ENCODE assay signal across 21 cellular contexts in the genomic region with DNA sequence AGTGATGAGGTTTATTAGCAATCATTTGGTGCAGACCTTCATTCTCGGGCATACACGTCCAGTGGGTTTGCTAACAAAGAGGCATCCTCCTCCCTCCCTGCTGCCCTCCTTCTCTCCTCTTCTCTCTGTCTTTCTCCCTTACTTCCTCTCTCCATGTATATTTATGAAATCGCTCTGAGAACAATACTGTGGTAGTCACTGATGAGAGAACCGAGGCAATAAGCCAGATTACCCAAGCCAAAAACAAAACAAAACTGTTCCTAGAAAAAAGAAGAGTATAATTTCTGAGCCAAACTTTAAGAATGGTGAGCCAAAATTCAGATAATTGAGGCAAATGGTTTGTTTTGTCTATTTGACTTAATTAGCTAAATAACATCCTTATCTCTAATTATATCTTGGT. TPM values are rescaled to one million over a fixed set of nuclear protein-coding genes. Genes with fewer than 3 reads are reported as not detected.
A peak's percentile ranks its signal among the peaks of the same experiment; 100 is the strongest.
DNase-seq lines count a peak whose midpoint lies in the region; ATAC-seq, FAIRE-seq and TF ChIP-seq lines count a peak whose summit lies in the region.
"Had no signal": no experiment of that assay in that cellular context is flagged by ENCODE, and none has a peak within 500 bp of the region (broad histone marks: within the 10 kb centered on the region; RNA-seq: fewer than 3 reads in every experiment).

No MANE protein-coding gene starts in this region.

- no peak overlapping the region for H2BK15ac ChIP-seq in H1 (ENCODE audit: low read length)

- DNase-seq in SIG-M5 treated with dmso at 0.1 percent for 504 hours (lab: John Stamatoyannopoulos, UW; ENCODE audit: unreplicated experiment) (peak; percentile 43), SIG-M5 (lab: John Stamatoyannopoulos, UW) (no peak), H1 (ENCODE audit: low read depth in 1 of 2, low spot score in 2 of 2) (no peak), memory B cell (ENCODE audit: low spot score in 2 of 2) (no peak), NCI-H69 (lab: John Stamatoyannopoulos, UW) (no peak), cardiac septum (ENCODE audit: low spot score) (no peak), stomach (no peak)
- DNase-seq: CD8-positive, alpha-beta memory T cell; DMS79; NCI-H146; NCI-H2081; NCI-H774 had no signal

- H2AFZ ChIP-seq in H1 (ENCODE audit: low read length): peak overlapping the region; percentile 40; the same call in 1 of the 2 replicates

- H3K4me1 ChIP-seq in H1 (replicated peaks in 1 of 4; ENCODE audit: control insufficient read depth in 3 of 4, insufficient read depth in 4 of 4, low read length in 3 of 4) (peaks cover 0 to 6% (median 1%) of the 10 kb centered on the region in 4 experiments; a peak in 2 of 7 replicates), stomach (peaks cover 0 to 4% (median 0%) of the 10 kb centered on the region in 4 donors)
- H3K4me1 ChIP-seq: HAP-1 had no signal

- no peak overlapping the region for H3K56ac ChIP-seq in H1 (replicated peaks; ENCODE audit: insufficient read length, low read depth, low read length)

- H3K36me3 Mint-ChIP-seq in memory B cell: no peaks in the 10 kb centered on the region
- H3K36me3 Mint-ChIP-seq: CD8-positive, alpha-beta memory T cell had no signal

- ATAC-seq in memory B cell (ENCODE audit: low read depth) (no peak), GM19035 (IDR thresholded peaks at IDR 0.05; ENCODE audit: unreplicated experiment) (no peak)

- POLR2A ChIA-PET in H1 (lab: Charles Lee; ENCODE audit: partially characterized antibody): no interaction called here

- no peak overlapping the region for H3K4me2 ChIP-seq in H1 (ENCODE audit: insufficient read depth in 1 of 2, low read depth in 2 of 2, low read length in 2 of 2)

- 91% methylated on average over 4 of the region's 4 CpGs; no CpG with 5 or more reads in 1 of the 2 experiments for WGBS in H1 (ENCODE audit: extremely low coverage in 1 of 2, insufficient coverage in 1 of 2, insufficient read length in 1 of 2, insufficient replicate concordance in 2 of 2, low coverage in 1 of 2, low lambda C conversion rate in 2 of 2, missing lambda C conversion rate in 1 of 2), 2 experiments
- 63 to 83% (median 72%) methylated on average over 4 of the region's 4 CpGs for WGBS in stomach, 5 donors

- no peaks in the 10 kb centered on the region for H3K36me3 ChIP-seq in H1 (ENCODE audit: control insufficient read depth in 2 of 4, insufficient read depth in 4 of 4, low read length in 3 of 4)
- no peaks in the 10 kb centered on the region for H3K36me3 ChIP-seq in stomach
- H3K36me3 ChIP-seq: BLaER1, HAP-1 had no signal

- TF ChIP-seq RAD21 in H1 (IDR thresholded peaks at IDR 0.05 in 1 of 2, conservative IDR thresholded peaks at IDR 0.05 in 1 of 2; ENCODE audit: low read depth in 2 of 2, low read length in 2 of 2): no peak

- peak overlapping the region; percentile 32 for H3K27ac Mint-ChIP-seq in memory B cell

- H3K27ac ChIP-seq in H1 (ENCODE audit: low read depth, low read length) (no peak overlapping the region), stomach (no peak overlapping the region)
- H3K27ac ChIP-seq: BLaER1, HL-60 had no signal

- H4K5ac ChIP-seq in H1 (ENCODE audit: insufficient read length, low read depth, low read length): no peak overlapping the region

- H3K27me3 Mint-ChIP-seq in memory B cell: no peaks in the 10 kb centered on the region

- intact Hi-C loops in cardiac septum (cut with DNase I): no loop called here
- intact Hi-C loops in stomach (cut with DNase I; ENCODE audit: low total_unique reads): no loop called here

- H3K79me2 ChIP-seq in H1 (ENCODE audit: control insufficient read depth in 1 of 2, insufficient read depth in 2 of 2, low read length in 2 of 2): no peaks in the 10 kb centered on the region

- no peaks in the 10 kb centered on the region for H3K79me1 ChIP-seq in H1 (ENCODE audit: low read depth, low read length)

- H3K4me3 ChIP-seq in H1 (ENCODE audit: extremely low read depth in 1 of 4, insufficient read depth in 2 of 4, low read depth in 3 of 4, low read length in 4 of 4): no peak overlapping the region
- H3K4me3 ChIP-seq in stomach: no peak overlapping the region
- H3K4me3 ChIP-seq: BLaER1, HAP-1 had no signal

- H3K9ac ChIP-seq in H1 (replicated peaks in 1 of 4; ENCODE audit: extremely low read depth in 1 of 4, low read depth in 3 of 4, low read length in 3 of 4): no peak overlapping the region
- H3K9ac ChIP-seq: BLaER1 had no signal

- H3K9me3 Mint-ChIP-seq in memory B cell: no peaks in the 10 kb centered on the region
- H3K9me3 Mint-ChIP-seq: CD8-positive, alpha-beta memory T cell had no signal

- H4K91ac ChIP-seq in H1 (replicated peaks; ENCODE audit: insufficient read length, low read length): no peak overlapping the region

- peaks cover 21% of the 10 kb centered on the region for H3K4me1 Mint-ChIP-seq in memory B cell

- no peak overlapping the region for H3K23ac ChIP-seq in H1 (ENCODE audit: insufficient read length)

- H3K4me3 Mint-ChIP-seq in memory B cell: no peak overlapping the region

- H2BK12ac ChIP-seq in H1 (ENCODE audit: low read depth, low read length): no peak overlapping the region

- no peak overlapping the region for H2BK5ac ChIP-seq in H1 (ENCODE audit: low read depth, low read length)

- no peaks in the 10 kb centered on the region for H4K20me1 ChIP-seq in H1 (replicated peaks in 1 of 2; ENCODE audit: control insufficient read depth in 1 of 2, insufficient read depth in 2 of 2, low read length in 2 of 2)
- H4K20me1 ChIP-seq: BLaER1 had no signal

- FAIRE-seq in H1 (lab: Jason Lieb, UNC): no peak
- FAIRE-seq: D721Med, HTR-8/SVneo had no signal

- H2BK120ac ChIP-seq in H1 (replicated peaks; ENCODE audit: low read depth, low read length): no peak overlapping the region

- H3K27me3 ChIP-seq in H1 (replicated peaks in 1 of 4; ENCODE audit: control insufficient read depth in 3 of 4, extremely low read depth in 1 of 4, insufficient read depth in 3 of 4, low read length in 3 of 4): no peaks in the 10 kb centered on the region
- H3K27me3 ChIP-seq in stomach: no peaks in the 10 kb centered on the region
- H3K27me3 ChIP-seq: BLaER1 had no signal

- CTCF ChIA-PET in H1 (lab: Charles Lee; ENCODE audit: partially characterized antibody): interaction anchor here (1.4 kb wide), 1 partner anchor 9 kb away, joined by 3 read pairs; no protein-coding TSS in a partner anchor

- no peak overlapping the region for H3K18ac ChIP-seq in H1 (ENCODE audit: extremely low read depth, low read length)

- no peak overlapping the region for H2AK5ac ChIP-seq in H1 (ENCODE audit: low read depth, low read length)

- H3K9me3 ChIP-seq in H1 (ENCODE audit: insufficient read depth in 2 of 2, low read depth in 1 of 2, low read length in 1 of 2): no peaks in the 10 kb centered on the region
- H3K9me3 ChIP-seq in stomach: no peaks in the 10 kb centered on the region
- H3K9me3 ChIP-seq: BLaER1, HAP-1 had no signal

- H3K14ac ChIP-seq in H1 (ENCODE audit: insufficient read length): no peak overlapping the region

- TF ChIP-seq CTCF in H1 (IDR thresholded peaks at IDR 0.05; ENCODE audit: control extremely low read depth in 1 of 3, insufficient read depth in 1 of 3, low read depth in 1 of 3, low read length in 3 of 3) (no peak), stomach (IDR thresholded peaks at IDR 0.05) (no peak)

- TF ChIP-seq POLR2A in H1 (IDR thresholded peaks at IDR 0.05; ENCODE audit: control extremely low read depth in 1 of 2, low read depth in 2 of 2, low read length in 2 of 2) (no peak), stomach (IDR thresholded peaks at IDR 0.05) (no peak)

- H2BK20ac ChIP-seq in H1 (ENCODE audit: low read length): no peak overlapping the region

- H4K8ac ChIP-seq in H1 (ENCODE audit: extremely low read depth, insufficient read depth, low read length): no peak overlapping the region

- no peaks in the 10 kb centered on the region for H3K23me2 ChIP-seq in H1 (ENCODE audit: low read depth, low read length)

- H3K4ac ChIP-seq in H1 (replicated peaks; ENCODE audit: insufficient read length, low read depth, low read length): no peak overlapping the region

- no peak for TF ChIP-seq EP300 in H1 (IDR thresholded peaks at IDR 0.05; ENCODE audit: borderline replicate concordance in 1 of 2, low read depth in 2 of 2, low read length in 2 of 2)
- no peak for TF ChIP-seq EP300 in stomach (IDR thresholded peaks at IDR 0.05)

TF ChIP-seq in H1, 55 proteins besides CTCF, POLR2A, EP300 and RAD21 (continues in another document):
- no peak for TF ChIP-seq RXRA (IDR thresholded peaks at IDR 0.05; ENCODE audit: insufficient read depth, low read depth, low read length)
- TF ChIP-seq NANOG (IDR thresholded peaks at IDR 0.05; ENCODE audit: insufficient read depth, low read depth, low read length, poor library complexity, severe bottlenecking): no peak
- TF ChIP-seq, protein P1, sequence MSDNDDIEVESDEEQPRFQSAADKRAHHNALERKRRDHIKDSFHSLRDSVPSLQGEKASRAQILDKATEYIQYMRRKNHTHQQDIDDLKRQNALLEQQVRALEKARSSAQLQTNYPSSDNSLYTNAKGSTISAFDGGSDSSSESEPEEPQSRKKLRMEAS (IDR thresholded peaks at IDR 0.05): no peak
- no peak for TF ChIP-seq ZNF274 (IDR thresholded peaks at IDR 0.05; ENCODE audit: borderline replicate concordance, extremely low read depth, low read length)
- TF ChIP-seq RFX5 (IDR thresholded peaks at IDR 0.05; ENCODE audit: borderline replicate concordance, low read depth, low read length): no peak
- TF ChIP-seq, protein P2, sequence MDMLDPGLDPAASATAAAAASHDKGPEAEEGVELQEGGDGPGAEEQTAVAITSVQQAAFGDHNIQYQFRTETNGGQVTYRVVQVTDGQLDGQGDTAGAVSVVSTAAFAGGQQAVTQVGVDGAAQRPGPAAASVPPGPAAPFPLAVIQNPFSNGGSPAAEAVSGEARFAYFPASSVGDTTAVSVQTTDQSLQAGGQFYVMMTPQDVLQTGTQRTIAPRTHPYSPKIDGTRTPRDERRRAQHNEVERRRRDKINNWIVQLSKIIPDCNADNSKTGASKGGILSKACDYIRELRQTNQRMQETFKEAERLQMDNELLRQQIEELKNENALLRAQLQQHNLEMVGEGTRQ (IDR thresholded peaks at IDR 0.05; ENCODE audit: low read length): no peak
- TF ChIP-seq SIX5 (IDR thresholded peaks at IDR 0.05; ENCODE audit: low read depth, low read length): no peak
- no peak for TF ChIP-seq EZH2 (IDR thresholded peaks at IDR 0.05; ENCODE audit: low read depth, low read length, severe bottlenecking)
- no peak for TF ChIP-seq KDM1A (IDR thresholded peaks at IDR 0.05; ENCODE audit: borderline replicate concordance, low read length)

RNA-seq across cellular contexts. Expression of a gene that starts 15.9 kb away (rescaled TPM):
- not detected in 2 replicates for total RNA-seq in H1 (2021; fragmentation: NEBNext Ultra II Directional; extraction: Animal tissue kit (Norgen Biotek cat#: 25700))
- not detected in 2 replicates for polyA plus RNA-seq in H1 (2011; rRNA removed)
- polyA plus RNA-seq in H1 (2011; cell fraction: cytosol; rRNA removed): not detected
- polyA plus RNA-seq in H1 (2011; cell fraction: nucleus; rRNA removed): not detected
- not detected in 4 replicates for polyA plus RNA-seq in H1 (2012, experiment 1 of 2)
- not detected for polyA plus RNA-seq in H1 (2012, experiment 2 of 2)
- not detected for polyA plus RNA-seq in H1 (2013, experiment 1 of 2)
- polyA plus RNA-seq in H1 (2013, experiment 2 of 2): not detected
- polyA minus RNA-seq in H1 (2011; rRNA and poly(A)+ RNA removed): not detected in 2 replicates
- polyA minus RNA-seq in H1 (2011; cell fraction: cytosol; rRNA and poly(A)+ RNA removed): not detected
- polyA minus RNA-seq in H1 (2011; cell fraction: nucleus; rRNA and poly(A)+ RNA removed): not detected
- not detected for total RNA-seq in cardiac septum
- not detected for total RNA-seq in stomach
- not detected for polyA plus RNA-seq in stomach
- total RNA-seq: A172; CD8-positive, alpha-beta memory T cell; LHCN-M2; NCI-H460 had no signal
- polyA plus RNA-seq: CD8-positive, alpha-beta memory T cell had no signal
